ENCODE assay signal across 14 cellular contexts in genomic region chr19:47417107-47417745, GRCh38. TPM values are rescaled to one million over a fixed set of nuclear protein-coding genes. Genes with fewer than 3 reads are reported as not detected.
DNase-seq lines count a peak whose midpoint lies in the region; ATAC-seq and TF ChIP-seq lines count a peak whose summit lies in the region.
"Had no signal": no experiment of that assay in that cellular context is flagged by ENCODE, and none has a peak within 500 bp of the region (broad histone marks: within the 10 kb centered on the region; RNA-seq: fewer than 3 reads in every experiment).

No MANE protein-coding gene starts in this region.

- H3K9me3 Mint-ChIP-seq in endothelial cell (ENCODE audit: unreplicated experiment), result no peaks in the 10 kb centered on the region
- H3K9me3 Mint-ChIP-seq in naive thymus-derived CD4-positive, alpha-beta T cell, result peaks cover 0 to 2% (median 0%) of the 10 kb centered on the region in 11 donors
- H3K9me3 Mint-ChIP-seq: activated T-cell treated with anti-CD3 and anti-CD28 coated beads, Interleukin-2, amount 50 U/mL, for 4 hours had no signal

- no peak for ATAC-seq in naive thymus-derived CD4-positive, alpha-beta T cell
- ATAC-seq in HG02588 (IDR thresholded peaks at IDR 0.05; ENCODE audit: unreplicated experiment) (no peak), GM18517 (IDR thresholded peaks at IDR 0.05; ENCODE audit: unreplicated experiment) (no peak)
- ATAC-seq: left ventricle myocardium superior had no signal

- H3K4me3 ChIP-seq in ACC112 (ENCODE audit: low read depth, low read length), result peak overlapping the region; percentile 78
- H3K4me3 ChIP-seq in HAP-1, result peak overlapping the region; percentile 51; the same call in 1 of the 2 replicates
- no peak overlapping the region for H3K4me3 ChIP-seq in naive thymus-derived CD4-positive, alpha-beta T cell (ENCODE audit: low read length)
- H3K4me3 ChIP-seq: BLaER1 had no signal

- DNase-seq in HAP-1 (ENCODE audit: low spot score in 2 of 2) (no peak), endothelial cell (ENCODE audit: low spot score) (no peak), NCI-H2107 (lab: John Stamatoyannopoulos, UW) (no peak)
- DNase-seq in naive thymus-derived CD4-positive, alpha-beta T cell, result no peak
- no peak for DNase-seq in stimulated activated CD4-positive, alpha-beta T cell treated with anti-CD3 and anti-CD28 coated beads, Interleukin-2, amount 100 ng/mL, for 24 hours
- DNase-seq: activated T-cell treated with anti-CD3 and anti-CD28 coated beads, Interleukin-2, amount 50 U/mL, for 4 hours; left ventricle myocardium superior; NCI-H2029 treated with DMSO at 0.1 percent for 48 hours had no signal

- no peak overlapping the region for H2AFZ ChIP-seq in ACC112 (ENCODE audit: low read length, unreplicated experiment)

- CTCF ChIA-PET in naive thymus-derived CD4-positive, alpha-beta T cell (lab: Charles Lee), result interaction anchor here (0.9 kb wide), 1 partner anchor 69 kb away, joined by 3 read pairs; no protein-coding TSS in a partner anchor

- peaks cover 32% of the 10 kb centered on the region for H3K27me3 Mint-ChIP-seq in endothelial cell (ENCODE audit: unreplicated experiment)
- H3K27me3 Mint-ChIP-seq in naive thymus-derived CD4-positive, alpha-beta T cell, result peaks cover 57 to 79% (median 71%) of the 10 kb centered on the region in 5 donors

- H3K79me2 ChIP-seq in ACC112 (ENCODE audit: control insufficient read depth, insufficient read depth, low read length, unreplicated experiment), result peaks cover 3% of the 10 kb centered on the region

- peak overlapping the region; percentile 59 for H3K4me3 Mint-ChIP-seq in endothelial cell (ENCODE audit: unreplicated experiment)
- peak overlapping the region in 8 of 10 donors; percentile 34 to 83 (median 74) for H3K4me3 Mint-ChIP-seq in naive thymus-derived CD4-positive, alpha-beta T cell

- peak overlapping the region; percentile 36 for H3K27ac Mint-ChIP-seq in endothelial cell (ENCODE audit: unreplicated experiment)
- no peak overlapping the region for H3K27ac Mint-ChIP-seq in naive thymus-derived CD4-positive, alpha-beta T cell

- peaks cover 22% of the 10 kb centered on the region for H3K27me3 ChIP-seq in ACC112 (ENCODE audit: insufficient read depth, low read length)
- H3K27me3 ChIP-seq in HAP-1 (ENCODE audit: low read depth), result peaks cover 27% of the 10 kb centered on the region
- peaks cover 4 to 24% of the 10 kb centered on the region in 2 donors for H3K27me3 ChIP-seq in naive thymus-derived CD4-positive, alpha-beta T cell (ENCODE audit: control insufficient read depth in 2 of 2, insufficient read depth in 2 of 2, low read length in 2 of 2)

- peaks cover 12% of the 10 kb centered on the region for H3K4me1 Mint-ChIP-seq in endothelial cell (ENCODE audit: unreplicated experiment)
- peaks cover 25 to 43% (median 36%) of the 10 kb centered on the region in 7 donors for H3K4me1 Mint-ChIP-seq in naive thymus-derived CD4-positive, alpha-beta T cell

- intact Hi-C loops in naive thymus-derived CD4-positive, alpha-beta T cell (cut with micrococcal nuclease), result no loop called here

- POLR2A ChIA-PET in naive thymus-derived CD4-positive, alpha-beta T cell (lab: Charles Lee), result no interaction called here

- TF ChIP-seq CTCF in endothelial cell (IDR thresholded peaks at IDR 0.05; ENCODE audit: unreplicated experiment), result no peak

- H3K9me3 ChIP-seq in HAP-1, result no peaks in the 10 kb centered on the region
- no peaks in the 10 kb centered on the region for H3K9me3 ChIP-seq in naive thymus-derived CD4-positive, alpha-beta T cell (ENCODE audit: control insufficient read depth in 2 of 3, low read length in 3 of 3)
- H3K9me3 ChIP-seq: BLaER1 had no signal

- H3K4me1 ChIP-seq in ACC112 (ENCODE audit: control insufficient read depth, insufficient read depth, low read length, unreplicated experiment) (no peaks in the 10 kb centered on the region), HAP-1 (peaks cover 4% of the 10 kb centered on the region)
- H3K4me1 ChIP-seq in naive thymus-derived CD4-positive, alpha-beta T cell (ENCODE audit: control insufficient read depth in 2 of 2, insufficient read depth in 2 of 2, low read length in 2 of 2), result peaks cover 0 to 30% of the 10 kb centered on the region in 2 donors

- peaks cover 13% of the 10 kb centered on the region for H3K36me3 Mint-ChIP-seq in endothelial cell (ENCODE audit: low read depth, unreplicated experiment)
- peaks cover 0 to 2% (median 0%) of the 10 kb centered on the region in 5 donors for H3K36me3 Mint-ChIP-seq in naive thymus-derived CD4-positive, alpha-beta T cell

- in situ Hi-C loops in HAP-1 (cut with MboI; ENCODE audit: low sequenced_read_pairs), result no loop called here

- H3K36me3 ChIP-seq in ACC112 (ENCODE audit: insufficient read depth, low read length) (no peaks in the 10 kb centered on the region), HAP-1 (replicated peaks) (no peaks in the 10 kb centered on the region; the same call in 1 of the 2 replicates)
- H3K36me3 ChIP-seq in naive thymus-derived CD4-positive, alpha-beta T cell (ENCODE audit: control insufficient read depth in 2 of 3, insufficient read depth in 3 of 3, low read length in 3 of 3), result no peaks in the 10 kb centered on the region
- H3K36me3 ChIP-seq: BLaER1 had no signal

- no peak overlapping the region for H3K27ac ChIP-seq in ACC112 (ENCODE audit: low read depth, low read length)
- H3K27ac ChIP-seq in naive thymus-derived CD4-positive, alpha-beta T cell (ENCODE audit: low read depth, low read length), result no peak overlapping the region
- H3K27ac ChIP-seq: BLaER1, KMS-11 had no signal

RNA-seq across cellular contexts. Expression of gene MEIS3, which starts 2.1 kb away (rescaled TPM):
- total RNA-seq in endothelial cell (ENCODE audit: unreplicated experiment), result 2.7 TPM
- total RNA-seq in naive thymus-derived CD4-positive, alpha-beta T cell, result under 1 TPM in 1 of 5 experiments, not detected in 4; 0.17 TPM
- polyA plus RNA-seq in naive thymus-derived CD4-positive, alpha-beta T cell, result not detected

RNA-seq across cellular contexts. Expression of gene SLC8A2, which starts 54.5 kb away (rescaled TPM):
- 0.80 TPM for total RNA-seq in endothelial cell (ENCODE audit: unreplicated experiment)
- total RNA-seq in naive thymus-derived CD4-positive, alpha-beta T cell, result under 1 TPM in 3 of 5 experiments, not detected in 2; 0.05 to 0.19 (median 0.19) TPM
- polyA plus RNA-seq in naive thymus-derived CD4-positive, alpha-beta T cell, result not detected
- total RNA-seq: dermis microvascular lymphatic vessel endothelial cell, left ventricle myocardium superior had no signal
